22 cellular contexts compared by ENCODE assay signal in the genomic region with DNA sequence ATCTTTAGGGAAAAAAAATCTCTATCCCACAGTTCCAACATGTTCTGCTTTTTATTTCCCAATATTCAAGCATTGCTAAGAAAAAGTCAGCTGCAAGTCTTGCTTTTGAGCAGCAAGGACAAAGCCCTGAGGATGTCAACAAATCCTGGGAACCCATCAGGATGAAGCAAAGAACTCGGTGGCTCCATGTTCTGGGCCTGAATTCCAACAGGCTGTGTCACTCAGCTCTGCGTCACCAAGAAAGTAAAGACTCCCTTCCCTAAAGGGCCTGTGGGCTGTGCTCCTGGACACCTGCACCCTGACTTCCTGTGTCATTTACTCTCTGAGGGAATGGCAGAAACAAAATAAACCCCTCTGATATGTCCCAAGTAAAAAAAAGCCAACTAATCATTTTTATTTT.
A peak's percentile ranks its signal among the peaks of the same experiment; 100 is the strongest.
DNase-seq lines count a peak whose midpoint lies in the region; TF ChIP-seq lines count a peak whose summit lies in the region.
"Had no signal": no experiment of that assay in that cellular context is flagged by ENCODE, and none has a peak within 500 bp of the region (broad histone marks: within the 10 kb centered on the region; RNA-seq: fewer than 3 reads in every experiment).

No MANE protein-coding gene starts in this region.

- no peak for TF ChIP-seq CTCF in RWPE1 (conservative IDR thresholded peaks at IDR 0.05; ENCODE audit: low read depth)
- no peak for TF ChIP-seq CTCF in nephron progenitor cell (IDR thresholded peaks at IDR 0.05)

- peaks cover 3% of the 10 kb centered on the region for H3K27me3 Mint-ChIP-seq in nephron progenitor cell (ENCODE audit: low read depth, poor library complexity)

- CTCF ChIA-PET in RWPE1 (lab: Yijun Ruan, JAX), result interaction anchor here (0.6 to 1.0 kb wide), 2 partner anchors 332 to 846 kb away, joined by 4 read pairs; no protein-coding TSS in a partner anchor

- POLR2A ChIA-PET in RWPE1 (lab: Yijun Ruan, JAX; ENCODE audit: low non-redundant PET), result no interaction called here

- peaks cover 27% of the 10 kb centered on the region for H3K9me3 Mint-ChIP-seq in nephron progenitor cell

- peak overlapping the region; percentile 68 for H3K27ac Mint-ChIP-seq in nephron progenitor cell

- H3K4me1 Mint-ChIP-seq in nephron progenitor cell, result peaks cover 7% of the 10 kb centered on the region

- H3K36me3 Mint-ChIP-seq in nephron progenitor cell (ENCODE audit: low read depth), result peaks cover 72% of the 10 kb centered on the region

- DNase-seq in ELR (ENCODE audit: low read depth) (peak; percentile 58), RWPE1 (ENCODE audit: low spot score) (peak; percentile 49), epithelial cell of prostate (ENCODE audit: low read depth, low spot score) (no peak), nephron progenitor cell (no peak), ACHN (no peak), T-helper 2 cell (no peak), NCI-H2029 (lab: John Stamatoyannopoulos, UW) (no peak), NCI-H1092 (lab: John Stamatoyannopoulos, UW) (no peak)
- DNase-seq: activated CD4-positive, alpha-beta T cell treated with anti-CD3 and anti-CD28 coated beads, Interleukin-2, amount 50 U/mL, for 48 hours; AML-193; amniotic stem cell; COR-L47; GF-D8; NCI-H1694 treated with DMSO at 0.1 percent for 48 hours; NCI-H510A; occipital lobe; sigmoid colon; stimulated activated CD4-positive, alpha-beta T cell treated with anti-CD3 and anti-CD28 coated beads, Interleukin-4, amount 100 ng/mL, for 1 hour; stimulated activated CD8-positive, alpha-beta memory T cell treated with anti-CD3 and anti-CD28 coated beads, Interleukin-4, amount 100 ng/mL, for 48 hours had no signal

- H3K27ac ChIP-seq in RWPE1 (no peak overlapping the region), epithelial cell of prostate (peak overlapping the region; percentile 24)
- H3K27ac ChIP-seq: coronary artery, sigmoid colon, SK-N-MC, suprapubic skin had no signal

- H3K4me3 Mint-ChIP-seq in nephron progenitor cell, result no peak overlapping the region

- in situ Hi-C loops in ACHN (cut with HindIII; ENCODE audit: low pct_ligation_motif_present, low pct_unique_long_range_greater_than_20kb, low sequenced_read_pairs), result no loop called here

Comparison
In these comparisons a context has a peak if more than half of its experiments do, and no peak if none do; other contexts are left out.
1. DNase-seq: peak in ELR (single experiment) and RWPE1 (single experiment); none in epithelial cell of prostate (single experiment), nephron progenitor cell (single experiment), ACHN (single experiment), T-helper 2 cell (0 of 5), NCI-H2029 (single experiment) and NCI-H1092 (single experiment).